1 cellular context compared by ENCODE assay signal in the genomic region with DNA sequence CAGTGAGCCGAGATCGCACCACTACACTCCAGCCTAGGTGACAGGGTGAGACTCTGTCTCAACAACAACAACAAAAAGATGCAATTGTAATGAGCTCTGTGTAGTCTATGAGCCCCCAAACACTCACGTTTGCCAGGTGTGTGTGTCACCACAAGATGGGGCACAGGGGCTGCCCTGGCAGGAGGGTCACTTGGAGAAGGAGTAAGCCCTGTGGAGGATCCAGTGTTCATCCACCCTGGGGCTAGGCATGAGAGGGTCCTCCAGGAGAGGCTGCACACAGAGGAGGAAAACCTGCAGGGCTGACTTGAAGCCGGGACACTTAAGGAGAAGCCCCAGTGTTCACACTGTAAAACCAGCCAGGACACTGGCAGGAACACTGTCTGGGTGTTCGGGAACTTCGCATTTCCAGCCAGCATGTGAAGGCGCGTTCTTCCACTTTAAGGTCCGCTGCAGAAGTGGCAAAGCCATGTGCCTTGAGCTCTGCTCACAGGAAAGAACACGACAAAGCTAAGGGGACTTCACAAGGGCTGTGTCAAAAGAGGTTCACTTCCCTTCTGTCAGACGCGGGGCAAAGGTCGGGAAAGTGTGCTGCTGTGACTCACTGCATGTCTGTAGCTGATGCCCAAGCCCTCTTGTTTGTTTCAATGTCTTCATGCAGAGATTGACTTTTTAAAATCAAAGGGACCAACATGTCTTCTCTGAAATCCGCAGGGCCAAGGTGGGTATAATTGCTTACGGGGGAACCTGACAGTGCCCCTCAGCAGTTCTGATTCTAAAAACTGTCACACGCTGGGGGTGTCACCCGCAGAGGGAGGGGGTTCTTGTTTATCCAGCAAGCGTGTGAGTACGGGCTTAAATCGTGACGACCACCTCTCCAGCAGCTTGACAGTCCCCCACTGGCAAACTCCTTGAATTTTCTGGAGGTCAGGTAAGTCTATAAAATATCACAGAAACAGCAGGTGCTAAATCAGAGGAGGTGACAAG.
TF ChIP-seq lines count a peak whose summit lies in the region.

No MANE protein-coding gene starts in this region.

TF ChIP-seq in endothelial cell of umbilical vein, 7 proteins besides CTCF, POLR2A, EP300 and RAD21:
- no peak for TF ChIP-seq EZH2 (IDR thresholded peaks at IDR 0.05; ENCODE audit: borderline replicate concordance, low read depth, low read length, severe bottlenecking)
- TF ChIP-seq GATA2 (IDR thresholded peaks at IDR 0.05; ENCODE audit: insufficient read depth, insufficient read length, low read depth, low read length), result no peak
- peak; percentile 15 for TF ChIP-seq FOS (IDR thresholded peaks at IDR 0.05; ENCODE audit: borderline replicate concordance, insufficient read depth, low read length)
- TF ChIP-seq JUN (IDR thresholded peaks at IDR 0.05; ENCODE audit: borderline replicate concordance, insufficient read depth, insufficient read length, low read depth), result no peak
- no peak for TF ChIP-seq POLR2AphosphoS5 (IDR thresholded peaks at IDR 0.05; ENCODE audit: insufficient read depth, low read depth, low read length)
- TF ChIP-seq MYC (IDR thresholded peaks at IDR 0.05; ENCODE audit: low read depth, low read length), result no peak
- TF ChIP-seq, protein P1, sequence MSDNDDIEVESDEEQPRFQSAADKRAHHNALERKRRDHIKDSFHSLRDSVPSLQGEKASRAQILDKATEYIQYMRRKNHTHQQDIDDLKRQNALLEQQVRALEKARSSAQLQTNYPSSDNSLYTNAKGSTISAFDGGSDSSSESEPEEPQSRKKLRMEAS (IDR thresholded peaks at IDR 0.05; ENCODE audit: insufficient read depth, insufficient read length), result no peak
